Comparison of ENCODE assay signal across 8 cellular contexts in the genomic region with DNA sequence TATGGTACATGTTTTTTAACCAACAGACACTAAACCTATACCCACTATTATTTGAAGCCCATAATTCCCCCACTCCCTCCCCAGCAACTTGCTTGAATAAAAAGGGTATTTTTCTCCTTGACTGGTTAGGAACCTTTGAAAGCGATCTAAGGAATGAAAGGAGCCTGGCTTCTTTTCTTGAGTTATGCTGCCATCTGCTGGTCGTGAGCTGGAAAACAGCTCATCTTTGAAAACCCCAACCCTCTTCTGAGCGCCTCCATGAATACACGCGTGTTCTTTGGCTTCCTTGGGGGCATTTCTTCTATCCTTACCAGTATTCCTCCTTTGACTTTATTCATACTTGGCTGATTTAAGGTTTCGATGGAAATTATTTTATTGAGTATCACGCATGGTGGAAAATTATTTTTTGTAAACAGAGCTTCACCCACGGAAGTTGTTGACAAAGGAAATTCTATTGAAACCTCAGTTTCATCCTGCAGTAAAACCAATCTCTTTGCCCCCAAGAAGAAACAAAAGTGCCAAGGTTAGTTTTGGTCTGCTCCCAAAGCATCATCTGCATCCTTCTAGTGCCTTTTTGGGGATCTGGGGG.
DNase-seq lines count a peak whose midpoint lies in the region; ATAC-seq, FAIRE-seq and TF ChIP-seq lines count a peak whose summit lies in the region.

No MANE protein-coding gene starts in this region.

- FAIRE-seq in pancreas (lab: Jason Lieb, UNC), result peak; percentile 94

- ATAC-seq in pancreas (peak; percentile 53 to 92 (median 87)), upper lobe of right lung (peak; percentile 90)

- H3K9me3 ChIP-seq in pancreas (no peaks in the 10 kb centered on the region), upper lobe of right lung (no peaks in the 10 kb centered on the region)

- H3K4me3 ChIP-seq in pancreas, result no peak overlapping the region
- no peak overlapping the region for H3K4me3 ChIP-seq in upper lobe of right lung

- WGBS in pancreas, 2 donors, result 7 to 11% methylated on average over 8 of the region's 8 CpGs

- intact Hi-C loops in pancreas (cut with DNase I), result loop anchor here in 1 of 3 donors (10.0 kb wide), 1 partner anchor 217 kb away; no protein-coding TSS in a partner anchor
- intact Hi-C loops in upper lobe of right lung (cut with DNase I), result no loop called here

- TF ChIP-seq CTCF in pancreas (IDR thresholded peaks at IDR 0.05) (peak; percentile 66 to 75 (median 70)), upper lobe of right lung (IDR thresholded peaks at IDR 0.05) (peak; percentile 83)

- no peak overlapping the region for H3K27ac ChIP-seq in pancreas
- no peak overlapping the region for H3K27ac ChIP-seq in upper lobe of right lung

- H3K4me1 ChIP-seq in pancreas (no peaks in the 10 kb centered on the region), upper lobe of right lung (no peaks in the 10 kb centered on the region)

- H3K27me3 ChIP-seq in pancreas (peaks cover 0 to 4% (median 0%) of the 10 kb centered on the region in 4 donors), upper lobe of right lung (no peaks in the 10 kb centered on the region)

- no peaks in the 10 kb centered on the region for H3K36me3 ChIP-seq in pancreas
- no peaks in the 10 kb centered on the region for H3K36me3 ChIP-seq in upper lobe of right lung

- DNase-seq in SIG-M5 treated with dmso at 0.1 percent for 504 hours (lab: John Stamatoyannopoulos, UW; ENCODE audit: unreplicated experiment) (peak; percentile 79), SIG-M5 (lab: John Stamatoyannopoulos, UW) (no peak), Kasumi-1 (lab: John Stamatoyannopoulos, UW) (peak; percentile 83 to 84), RPMI8226 (peak; percentile 79), foreskin melanocyte (peak; percentile 50), pancreas (peak in 4 of 6 donors; percentile 23 to 62 (median 30)), upper lobe of right lung (no peak)
- DNase-seq in activated effector memory CD4-positive, alpha-beta T cell treated with Interleukin-2 at 50 U/mL for 16 hours, result peak; percentile 22

Comparison
In these comparisons a context has a peak if more than half of its experiments do, and no peak if none do; other contexts are left out.
1. DNase-seq: peak in SIG-M5 treated with dmso at 0.1 percent for 504 hours (single experiment), Kasumi-1 (2 of 2), RPMI8226 (single experiment), activated effector memory CD4-positive, alpha-beta T cell treated with Interleukin-2 at 50 U/mL for 16 hours (single experiment), foreskin melanocyte (single experiment) and pancreas (4 of 6); none in SIG-M5 (single experiment) and upper lobe of right lung (single experiment).